ENCODE assay signal across 23 cellular contexts in genomic region chr7:158997471-158997870, GRCh38.
DNase-seq lines count a peak whose midpoint lies in the region; ATAC-seq and TF ChIP-seq lines count a peak whose summit lies in the region.
"Had no signal": no experiment of that assay in that cellular context is flagged by ENCODE, and none has a peak within 500 bp of the region (broad histone marks: within the 10 kb centered on the region; RNA-seq: fewer than 3 reads in every experiment).

No MANE protein-coding gene starts in this region.

- peak overlapping the region; percentile 39; the same call in 1 of the 2 replicates for H3K4me3 Mint-ChIP-seq in WTC11
- H3K4me3 Mint-ChIP-seq: CD8-positive, alpha-beta T cell; T-cell had no signal

- DNase-seq in left ventricle myocardium inferior (no peak), left cardiac atrium (no peak), WTC11 (ENCODE audit: low spot score) (no peak), NOMO-1 treated with dmso at 0.1 percent for 144 hours (lab: John Stamatoyannopoulos, UW; ENCODE audit: unreplicated experiment) (no peak), AG08396 (ENCODE audit: low spot score) (no peak)
- DNase-seq: activated CD4-positive, alpha-beta T cell treated with anti-CD3 and anti-CD28 coated beads, Interleukin-2, amount 50 U/mL, for 4 hours; activated CD8-positive, alpha-beta memory T cell treated with anti-CD3 and anti-CD28 coated beads, Interleukin-2, amount 50 U/mL, for 48 hours; activated gamma-delta T cell; CD8-positive, alpha-beta T cell; cortex of kidney; KG1; naive thymus-derived CD4-positive, alpha-beta T cell; NCI-H2081; pancreas; right lobe of liver; SHP77; T-cell; thyroid gland had no signal

- POLR2A ChIA-PET in WTC11 (lab: Charles Lee), result no interaction called here

- peaks cover 8% of the 10 kb centered on the region for H3K9me3 ChIP-seq in left ventricle myocardium inferior (replicated peaks)
- no peaks in the 10 kb centered on the region for H3K9me3 ChIP-seq in mesodermal cell (ENCODE audit: control insufficient read depth, low read length)
- H3K9me3 ChIP-seq: HAP-1, pancreas, right lobe of liver, thyroid gland had no signal

- intact Hi-C loops in left ventricle myocardium inferior (cut with micrococcal nuclease) (no loop called here), left cardiac atrium (cut with DNase I) (no loop called here)

- H3K4me3 ChIP-seq in left ventricle myocardium inferior (peak overlapping the region; percentile 48), mesodermal cell (ENCODE audit: extremely low read depth, insufficient read depth, low read length, poor library complexity, severe bottlenecking) (peak overlapping the region; percentile 14)
- H3K4me3 ChIP-seq: HAP-1, lung, pancreas, right lobe of liver, thyroid gland had no signal

- H3K27ac ChIP-seq in left ventricle myocardium inferior (replicated peaks) (no peak overlapping the region), mesodermal cell (ENCODE audit: low read depth, low read length, severe bottlenecking) (no peak overlapping the region)
- H3K27ac ChIP-seq: pancreas, right lobe of liver, thyroid gland had no signal

- WGBS in mesodermal cell (ENCODE audit: insufficient coverage in 2 of 2), 2 experiments, result 48 to 56% methylated on average over 18 to 20 of the region's 22 CpGs

- H3K4me1 ChIP-seq in left ventricle myocardium inferior (no peaks in the 10 kb centered on the region), mesodermal cell (ENCODE audit: control insufficient read depth, insufficient read depth, low read length, poor library complexity, severe bottlenecking) (no peaks in the 10 kb centered on the region)
- H3K4me1 ChIP-seq: HAP-1, pancreas, right lobe of liver, thyroid gland had no signal

- H3K9me3 Mint-ChIP-seq in WTC11, result peaks cover 12% of the 10 kb centered on the region

- no peak overlapping the region for H3K27ac Mint-ChIP-seq in WTC11
- H3K27ac Mint-ChIP-seq: CD8-positive, alpha-beta T cell; naive thymus-derived CD4-positive, alpha-beta T cell; T-cell had no signal

- H3K27me3 Mint-ChIP-seq in WTC11 (ENCODE audit: low read depth), result peaks cover 55% of the 10 kb centered on the region

- peaks cover 16% of the 10 kb centered on the region for H3K4me1 Mint-ChIP-seq in WTC11

- TF ChIP-seq CTCF in left ventricle myocardium inferior (IDR thresholded peaks at IDR 0.05; ENCODE audit: borderline replicate concordance), result no peak
- TF ChIP-seq CTCF in WTC11 (IDR thresholded peaks at IDR 0.05), result no peak

- H3K36me3 Mint-ChIP-seq in WTC11, result no peaks in the 10 kb centered on the region; the same call in 1 of the 2 replicates
- H3K36me3 Mint-ChIP-seq: CD8-positive, alpha-beta T cell; naive thymus-derived CD4-positive, alpha-beta T cell had no signal

- peaks cover 59% of the 10 kb centered on the region for H3K27me3 ChIP-seq in left ventricle myocardium inferior (ENCODE audit: low read depth)
- H3K27me3 ChIP-seq: thyroid gland had no signal

- CTCF ChIA-PET in WTC11 (lab: Charles Lee), result interaction anchor here (1.9 kb wide), 1 partner anchor 21 kb away, joined by 9 read pairs; no protein-coding TSS in a partner anchor

- no peaks in the 10 kb centered on the region for H3K36me3 ChIP-seq in left ventricle myocardium inferior
- no peaks in the 10 kb centered on the region for H3K36me3 ChIP-seq in mesodermal cell (ENCODE audit: control insufficient read depth, insufficient read depth, low read length)
- H3K36me3 ChIP-seq: HAP-1, pancreas, right lobe of liver, thyroid gland had no signal

- no peak for ATAC-seq in left cardiac atrium
- no peak for ATAC-seq in WTC11
- no peak for ATAC-seq in GM18498 (IDR thresholded peaks at IDR 0.05; ENCODE audit: unreplicated experiment)
- no peak for ATAC-seq in HG03095 (IDR thresholded peaks at IDR 0.05; ENCODE audit: unreplicated experiment)
- ATAC-seq: CD8-positive, alpha-beta T cell; naive thymus-derived CD4-positive, alpha-beta T cell; T-cell had no signal

TF ChIP-seq in WTC11, 78 proteins besides CTCF, POLR2A, EP300 and RAD21:
- TF ChIP-seq KAT7 (CRISPR knock-in tag; IDR thresholded peaks at IDR 0.05; ENCODE audit: borderline replicate concordance) (no peak), STAT6 (CRISPR knock-in tag; conservative IDR thresholded peaks at IDR 0.05; ENCODE audit: low read depth) (no peak), ETV6 (CRISPR knock-in tag; IDR thresholded peaks at IDR 0.05) (no peak), SMAD3 (CRISPR knock-in tag; IDR thresholded peaks at IDR 0.05; ENCODE audit: borderline replicate concordance) (no peak), USF1 (CRISPR knock-in tag; IDR thresholded peaks at IDR 0.05) (no peak), SMAD4 (CRISPR knock-in tag; IDR thresholded peaks at IDR 0.05) (no peak), RORB (CRISPR knock-in tag; IDR thresholded peaks at IDR 0.05) (no peak), ZNF532 (CRISPR knock-in tag; IDR thresholded peaks at IDR 0.05; ENCODE audit: borderline replicate concordance) (no peak), TEAD1 (CRISPR knock-in tag; IDR thresholded peaks at IDR 0.05) (no peak)
